12 cellular contexts compared by ENCODE assay signal in the genomic region with DNA sequence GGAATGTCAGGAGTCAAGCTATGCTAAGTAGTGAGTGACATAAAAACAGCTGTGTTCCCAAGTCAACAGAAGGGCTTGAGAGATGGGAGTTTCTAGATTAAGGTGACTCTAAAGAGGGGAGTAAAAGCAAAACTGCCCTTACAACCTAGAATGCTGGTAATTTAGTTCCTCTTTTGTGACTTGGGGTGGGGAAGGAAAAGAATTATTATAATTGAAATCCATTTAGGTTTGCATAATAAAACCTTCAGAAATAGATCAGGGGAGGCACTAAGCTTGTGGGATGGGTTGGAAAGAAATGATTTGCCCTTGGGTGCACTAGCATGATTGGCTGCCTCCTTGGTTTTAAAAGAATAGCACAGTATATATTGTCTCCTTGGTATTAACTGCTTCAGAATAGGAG.
"Had no signal": no experiment of that assay in that cellular context is flagged by ENCODE, and none has a peak within 500 bp of the region (broad histone marks: within the 10 kb centered on the region; RNA-seq: fewer than 3 reads in every experiment).

No MANE protein-coding gene starts in this region.

- H3K9me3 Mint-ChIP-seq: activated CD4-positive, alpha-beta memory T cell treated with anti-CD3 and anti-CD28 coated beads, Interleukin-2, amount 10 ng/mL, durations not matched to agents 7 days and 5 days; activated naive CD4-positive, alpha-beta T cell treated with anti-CD3 and anti-CD28 coated beads for 36 hours had no signal

- H3K4me3 ChIP-seq: pancreas, skin epidermis, upper lobe of right lung had no signal

- DNase-seq: activated CD4-positive, alpha-beta memory T cell treated with anti-CD3 and anti-CD28 coated beads, Interleukin-2, amount 10 ng/mL, durations not matched to agents 7 days and 5 days; activated CD8-positive, alpha-beta memory T cell treated with anti-CD3 and anti-CD28 coated beads, Interleukin-2, amount 50 U/mL, for 4 hours; activated naive CD4-positive, alpha-beta T cell treated with anti-CD3 and anti-CD28 coated beads for 36 hours; foreskin melanocyte; mesendoderm; pancreas; retina; stimulated activated naive CD4-positive, alpha-beta T cell; upper lobe of right lung had no signal

- H3K4me3 Mint-ChIP-seq: activated CD4-positive, alpha-beta memory T cell treated with anti-CD3 and anti-CD28 coated beads, Interleukin-2, amount 10 ng/mL, durations not matched to agents 7 days and 5 days; activated naive CD4-positive, alpha-beta T cell treated with anti-CD3 and anti-CD28 coated beads for 36 hours had no signal

- H3K4me1 ChIP-seq: pancreas, upper lobe of right lung had no signal

- H3K27ac ChIP-seq: pancreas, skin epidermis, upper lobe of right lung had no signal

- H3K9me3 ChIP-seq: pancreas, upper lobe of right lung had no signal

- H3K27ac Mint-ChIP-seq: activated CD4-positive, alpha-beta memory T cell treated with anti-CD3 and anti-CD28 coated beads, Interleukin-2, amount 10 ng/mL, durations not matched to agents 7 days and 5 days; activated naive CD4-positive, alpha-beta T cell treated with anti-CD3 and anti-CD28 coated beads for 36 hours had no signal

- FAIRE-seq: astrocyte, colon, pancreas had no signal

- ATAC-seq: pancreas, upper lobe of right lung had no signal

- H3K27me3 Mint-ChIP-seq: activated CD4-positive, alpha-beta memory T cell treated with anti-CD3 and anti-CD28 coated beads, Interleukin-2, amount 10 ng/mL, durations not matched to agents 7 days and 5 days had no signal

- H3K27me3 ChIP-seq: pancreas, upper lobe of right lung had no signal
